ENCODE assay signal across 8 cellular contexts in the genomic region with DNA sequence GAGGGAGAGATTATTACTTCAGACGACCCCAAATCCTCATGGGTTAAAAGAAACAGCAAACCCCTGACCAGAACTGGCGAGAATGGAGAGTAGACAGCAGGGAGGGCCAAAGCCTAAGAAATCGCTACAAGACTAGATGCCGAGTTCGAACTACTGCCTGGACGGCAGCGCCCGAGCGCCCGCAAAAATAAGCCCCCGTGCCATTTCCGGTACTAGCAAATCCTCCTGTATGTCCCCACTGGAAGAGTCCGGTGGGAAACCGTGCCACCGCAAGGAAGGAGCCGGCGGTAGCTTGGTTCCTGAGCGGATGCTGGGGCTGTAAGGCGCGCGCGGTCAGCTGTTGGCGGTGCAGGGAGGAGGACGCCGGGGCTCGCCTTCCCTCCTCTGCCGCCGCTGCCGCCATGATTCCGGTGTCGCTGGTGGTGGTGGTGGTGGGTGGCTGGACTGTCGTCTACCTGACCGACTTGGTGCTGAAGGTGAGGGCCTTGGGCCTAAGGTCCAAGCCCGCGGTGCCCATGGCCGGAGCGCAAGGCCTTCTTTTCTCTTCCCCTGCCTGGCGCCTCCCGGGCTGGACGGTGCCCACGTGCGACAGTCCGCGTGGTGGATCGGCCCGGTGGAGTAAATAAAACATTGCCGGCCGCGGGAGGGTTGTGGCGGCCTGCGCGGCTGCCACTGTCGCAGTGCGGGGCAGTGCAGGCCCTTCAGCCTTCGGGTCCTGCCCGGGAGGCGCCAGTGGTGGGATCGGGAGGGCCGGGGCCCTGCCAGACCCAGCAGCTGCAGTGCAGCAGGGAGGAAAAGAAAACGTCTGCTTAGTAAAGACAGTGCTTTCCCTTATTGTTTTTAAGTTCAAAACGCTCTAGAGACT. TPM values are rescaled to one million over a fixed set of nuclear protein-coding genes. Genes with fewer than 3 reads are reported as not detected.
DNase-seq lines count a peak whose midpoint lies in the region; ATAC-seq and TF ChIP-seq lines count a peak whose summit lies in the region.

TSS of gene MBTPS2 (plus strand) at position 284 of the 865 bp plus-strand sequence. CDS start at position 402, 118 bp downstream.

- WGBS in prostate gland, result 1% methylated on average over 14 of the region's 61 CpGs

- H3K4me3 ChIP-seq in prostate gland, result peak within 1 kb of the TSS; percentile 56 to 57

- H3K36me3 ChIP-seq in prostate gland, result no peaks in the 10 kb centered on the region

- H3K9me3 ChIP-seq in prostate gland, result no peaks in the 10 kb centered on the region

- peak within 1 kb of the TSS; percentile 78 to 79 for H3K27ac ChIP-seq in prostate gland

- peak; percentile 73 for ATAC-seq in HG02870 (IDR thresholded peaks at IDR 0.05; ENCODE audit: unreplicated experiment)
- ATAC-seq in left ventricle myocardium superior, result peak; percentile 97

- DNase-seq in GM13977 (ENCODE audit: low spot score), result peak; percentile 44
- peak; percentile 76 for DNase-seq in NCI-H146 treated with DMSO at 0.1 percent for 48 hours (lab: John Stamatoyannopoulos, UW; ENCODE audit: unreplicated experiment)
- peak; percentile 44 to 87 (median 65) for DNase-seq in T-helper 1 cell
- peak; percentile 60 for DNase-seq in amniotic stem cell (lab: John Stamatoyannopoulos, UW)
- peak; percentile 85 for DNase-seq in left ventricle myocardium superior
- peak; percentile 70 for DNase-seq in prostate gland (ENCODE audit: low spot score)
- DNase-seq in ureter (ENCODE audit: low spot score), result peak; percentile 87

- no peaks in the 10 kb centered on the region for H3K27me3 ChIP-seq in prostate gland (replicated peaks; ENCODE audit: insufficient read depth)

- intact Hi-C loops in left ventricle myocardium superior (cut with micrococcal nuclease), result no loop called here
- intact Hi-C loops in prostate gland (cut with DNase I), result loop anchor here (10.0 kb wide), 1 partner anchor 1315 kb away; no protein-coding TSS in a partner anchor

- peak; percentile 29 for TF ChIP-seq POLR2A in prostate gland (IDR thresholded peaks at IDR 0.05)

- no peaks in the 10 kb centered on the region for H3K4me1 ChIP-seq in prostate gland (replicated peaks)

- TF ChIP-seq CTCF in GM13977 (IDR thresholded peaks at IDR 0.05; ENCODE audit: extremely low read depth, insufficient read depth, missing control alignments) (peak; percentile 13), prostate gland (IDR thresholded peaks at IDR 0.05) (peak in 3 of 4 experiments; percentile 11 to 40 (median 19))

- in situ Hi-C loops in GM13977 (cut with MboI; ENCODE audit: low pct_unique_long_range_greater_than_20kb, low sequenced_read_pairs, unreplicated experiment), result no loop called here

RNA-seq across cellular contexts. Expression of gene MBTPS2, which starts in this region (rescaled TPM):
- total RNA-seq in left ventricle myocardium superior, result 9.9 TPM
- 10 to 100 TPM; 14.0 to 14.4 TPM for total RNA-seq in prostate gland
- 16.9 TPM for total RNA-seq in ureter

Comparison
In these comparisons a context has a peak if more than half of its experiments do, and no peak if none do; other contexts are left out.
1. Peak in every context shown above with its lines: DNase-seq, ATAC-seq, H3K4me3 ChIP-seq and H3K27ac ChIP-seq.